1 cellular context compared by ENCODE assay signal in genomic region chrX:135340827-135341226, GRCh38.
TF ChIP-seq lines count a peak whose summit lies in the region.

No MANE protein-coding gene starts in this region.

TF ChIP-seq in WTC11, 78 proteins besides CTCF, POLR2A, EP300 and RAD21 (continued from another document):
- no peak for TF ChIP-seq FOXK1 (CRISPR knock-in tag; IDR thresholded peaks at IDR 0.05)
- TF ChIP-seq, protein P1, sequence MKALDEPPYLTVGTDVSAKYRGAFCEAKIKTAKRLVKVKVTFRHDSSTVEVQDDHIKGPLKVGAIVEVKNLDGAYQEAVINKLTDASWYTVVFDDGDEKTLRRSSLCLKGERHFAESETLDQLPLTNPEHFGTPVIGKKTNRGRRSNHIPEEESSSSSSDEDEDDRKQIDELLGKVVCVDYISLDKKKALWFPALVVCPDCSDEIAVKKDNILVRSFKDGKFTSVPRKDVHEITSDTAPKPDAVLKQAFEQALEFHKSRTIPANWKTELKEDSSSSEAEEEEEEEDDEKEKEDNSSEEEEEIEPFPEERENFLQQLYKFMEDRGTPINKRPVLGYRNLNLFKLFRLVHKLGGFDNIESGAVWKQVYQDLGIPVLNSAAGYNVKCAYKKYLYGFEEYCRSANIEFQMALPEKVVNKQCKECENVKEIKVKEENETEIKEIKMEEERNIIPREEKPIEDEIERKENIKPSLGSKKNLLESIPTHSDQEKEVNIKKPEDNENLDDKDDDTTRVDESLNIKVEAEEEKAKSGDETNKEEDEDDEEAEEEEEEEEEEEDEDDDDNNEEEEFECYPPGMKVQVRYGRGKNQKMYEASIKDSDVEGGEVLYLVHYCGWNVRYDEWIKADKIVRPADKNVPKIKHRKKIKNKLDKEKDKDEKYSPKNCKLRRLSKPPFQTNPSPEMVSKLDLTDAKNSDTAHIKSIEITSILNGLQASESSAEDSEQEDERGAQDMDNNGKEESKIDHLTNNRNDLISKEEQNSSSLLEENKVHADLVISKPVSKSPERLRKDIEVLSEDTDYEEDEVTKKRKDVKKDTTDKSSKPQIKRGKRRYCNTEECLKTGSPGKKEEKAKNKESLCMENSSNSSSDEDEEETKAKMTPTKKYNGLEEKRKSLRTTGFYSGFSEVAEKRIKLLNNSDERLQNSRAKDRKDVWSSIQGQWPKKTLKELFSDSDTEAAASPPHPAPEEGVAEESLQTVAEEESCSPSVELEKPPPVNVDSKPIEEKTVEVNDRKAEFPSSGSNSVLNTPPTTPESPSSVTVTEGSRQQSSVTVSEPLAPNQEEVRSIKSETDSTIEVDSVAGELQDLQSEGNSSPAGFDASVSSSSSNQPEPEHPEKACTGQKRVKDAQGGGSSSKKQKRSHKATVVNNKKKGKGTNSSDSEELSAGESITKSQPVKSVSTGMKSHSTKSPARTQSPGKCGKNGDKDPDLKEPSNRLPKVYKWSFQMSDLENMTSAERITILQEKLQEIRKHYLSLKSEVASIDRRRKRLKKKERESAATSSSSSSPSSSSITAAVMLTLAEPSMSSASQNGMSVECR (CRISPR knock-in tag; IDR thresholded peaks at IDR 0.05; ENCODE audit: borderline replicate concordance) = no peak
- TF ChIP-seq MXD4 (CRISPR knock-in tag; IDR thresholded peaks at IDR 0.05; ENCODE audit: borderline replicate concordance) = no peak
- TF ChIP-seq NFATC4 (CRISPR knock-in tag; IDR thresholded peaks at IDR 0.05) = no peak
TF ChIP-seq in WTC11: peak in this region for 0.
